ENCODE assay signal across 8 cellular contexts in genomic region chr12:92466391-92467305, GRCh38.
DNase-seq lines count a peak whose midpoint lies in the region; ATAC-seq, FAIRE-seq and TF ChIP-seq lines count a peak whose summit lies in the region.

No MANE protein-coding gene starts in this region.

- WGBS in psoas muscle, 3 donors, result 23 to 31% (median 24%) methylated on average over 13 of the region's 13 CpGs
- 60 to 84% (median 82%) methylated on average over 13 of the region's 13 CpGs for WGBS in small intestine, 3 donors

- TF ChIP-seq CTCF in GM12865 (IDR thresholded peaks at IDR 0.05; ENCODE audit: insufficient read depth, low read depth, low read length, missing control alignments) (no peak), epithelial cell of esophagus (IDR thresholded peaks at IDR 0.05; ENCODE audit: insufficient read depth, low read depth, low read length, missing control alignments) (no peak), psoas muscle (IDR thresholded peaks at IDR 0.05) (no peak)

- H3K9me3 ChIP-seq in psoas muscle (no peaks in the 10 kb centered on the region), small intestine (ENCODE audit: control insufficient read depth, low read depth) (no peaks in the 10 kb centered on the region)

- H3K27ac ChIP-seq in psoas muscle (peak overlapping the region; percentile 84), small intestine (ENCODE audit: low read depth in 1 of 2, low read length in 1 of 2) (peak overlapping the region in 1 of 2 donors; percentile 17)

- ATAC-seq in GM21619 (IDR thresholded peaks at IDR 0.05; ENCODE audit: unreplicated experiment) (peak; percentile 46), psoas muscle (peak; percentile 77 to 83 (median 82))

- TF ChIP-seq POLR2A in erythroblast (IDR thresholded peaks at IDR 0.05; ENCODE audit: low read length), result no peak

- no peak for FAIRE-seq in small intestine (lab: Jason Lieb, UNC)

- DNase-seq in GM12865 (ENCODE audit: low read depth) (peak; percentile 91), NCI-H146 (lab: John Stamatoyannopoulos, UW) (peak; percentile 43), epithelial cell of esophagus (ENCODE audit: low read depth) (peak; percentile 17), psoas muscle (peak; percentile 21 to 52), ecto neural progenitor cell (ENCODE audit: low spot score) (no peak), small intestine (no peak), erythroblast (lab: John Stamatoyannopoulos, UW) (no peak)

- H3K4me1 ChIP-seq in psoas muscle (peaks cover 39% of the 10 kb centered on the region), small intestine (ENCODE audit: control insufficient read depth in 2 of 2, insufficient read depth in 1 of 2, low read depth in 1 of 2, low read length in 1 of 2) (peaks cover 2 to 5% of the 10 kb centered on the region in 2 donors)

- intact Hi-C loops in psoas muscle (cut with DNase I), result loop anchor here in 1 of 2 donors (2.0 kb wide), 1 partner anchor 322 kb away; the partner anchor contains the start of gene BTG1

- H3K27me3 ChIP-seq in psoas muscle (ENCODE audit: insufficient read depth in 3 of 3, low read length in 2 of 3) (no peaks in the 10 kb centered on the region), small intestine (ENCODE audit: control insufficient read depth in 2 of 2, insufficient read depth in 2 of 2, low read length in 2 of 2) (no peaks in the 10 kb centered on the region)

- H3K36me3 ChIP-seq in psoas muscle (ENCODE audit: insufficient read depth in 1 of 2, low read depth in 1 of 2) (no peaks in the 10 kb centered on the region), small intestine (ENCODE audit: control insufficient read depth in 2 of 2, insufficient read depth in 2 of 2, low read length in 2 of 2) (no peaks in the 10 kb centered on the region)

- H3K4me3 ChIP-seq in GM12865 (ENCODE audit: low read depth, low read length) (peak overlapping the region; percentile 70), epithelial cell of esophagus (ENCODE audit: low read length) (no peak overlapping the region), psoas muscle (peak overlapping the region; percentile 54), small intestine (ENCODE audit: low read depth in 1 of 2, low read length in 2 of 2) (no peak overlapping the region)

Comparison
In these comparisons a context has a peak if more than half of its experiments do, and no peak if none do; other contexts are left out.
1. DNase-seq: peak in GM12865 (single experiment), NCI-H146 (single experiment), epithelial cell of esophagus (single experiment) and psoas muscle (2 of 2); none in ecto neural progenitor cell (single experiment), small intestine (single experiment) and erythroblast (0 of 2).
2. H3K4me3 ChIP-seq: peak in GM12865 (single experiment) and psoas muscle (single experiment); none in epithelial cell of esophagus (single experiment) and small intestine (0 of 2).